1 cellular context compared by ENCODE assay signal in the genomic region with DNA sequence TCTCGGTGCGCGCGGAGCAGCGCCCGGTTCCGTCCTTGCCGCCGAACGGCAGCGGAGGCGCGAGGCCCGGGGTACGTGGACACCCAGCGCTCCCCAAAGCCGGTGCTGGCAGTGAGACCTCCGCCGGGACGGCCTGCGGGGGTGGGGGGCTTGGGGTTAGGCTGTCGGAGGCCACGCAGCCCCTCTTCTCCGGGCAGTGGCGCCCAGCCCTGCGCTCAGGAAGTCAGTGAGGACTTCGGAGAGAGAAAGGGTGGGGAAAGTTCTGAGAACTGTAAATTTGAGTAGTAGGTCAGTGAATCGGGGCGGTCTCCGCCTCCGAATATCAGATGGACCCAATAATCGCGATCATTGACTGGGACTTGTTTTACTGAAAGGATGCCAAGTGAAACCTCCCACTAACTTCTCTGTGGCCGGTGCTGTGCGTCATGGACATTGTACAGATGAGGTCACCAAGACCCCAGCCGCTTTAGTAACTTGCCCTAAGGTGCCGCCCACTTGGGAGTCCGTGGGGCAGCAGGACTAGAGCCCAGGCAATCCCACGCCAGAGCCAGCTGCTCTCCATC.
A peak's percentile ranks its signal among the peaks of the same experiment; 100 is the strongest.
TF ChIP-seq lines count a peak whose summit lies in the region.

No MANE protein-coding gene starts in this region.

TF ChIP-seq in HepG2, 621 proteins besides CTCF, POLR2A, EP300 and RAD21 (continued from another document):
- TF ChIP-seq HNRNPUL1 (IDR thresholded peaks at IDR 0.05; ENCODE audit: low read depth, low read length) (no peak), ZNF138 (CRISPR knock-in tag; IDR thresholded peaks at IDR 0.05; ENCODE audit: low read depth) (no peak), GPN1 (CRISPR knock-in tag; IDR thresholded peaks at IDR 0.05; ENCODE audit: borderline replicate concordance) (0 out of 2 replicates have a peak, but pooled peaks have one; percentile 7), NONO (IDR thresholded peaks at IDR 0.05) (no peak), NONO (CRISPR knock-in tag; conservative IDR thresholded peaks at IDR 0.05) (no peak), SP140L (CRISPR knock-in tag; IDR thresholded peaks at IDR 0.05; ENCODE audit: borderline replicate concordance) (no peak), ZNF431 (CRISPR knock-in tag; IDR thresholded peaks at IDR 0.05; ENCODE audit: borderline replicate concordance, low read depth) (no peak), FLYWCH1 (CRISPR knock-in tag; IDR thresholded peaks at IDR 0.05) (peak; percentile 65; the same call in 1 of the 2 replicates), PAF1 (CRISPR knock-in tag; IDR thresholded peaks at IDR 0.05) (no peak), HOXA5 (CRISPR knock-in tag; IDR thresholded peaks at IDR 0.05) (0 out of 2 replicates have a peak, but pooled peaks have one; percentile 2)
- TF ChIP-seq, protein P1, sequence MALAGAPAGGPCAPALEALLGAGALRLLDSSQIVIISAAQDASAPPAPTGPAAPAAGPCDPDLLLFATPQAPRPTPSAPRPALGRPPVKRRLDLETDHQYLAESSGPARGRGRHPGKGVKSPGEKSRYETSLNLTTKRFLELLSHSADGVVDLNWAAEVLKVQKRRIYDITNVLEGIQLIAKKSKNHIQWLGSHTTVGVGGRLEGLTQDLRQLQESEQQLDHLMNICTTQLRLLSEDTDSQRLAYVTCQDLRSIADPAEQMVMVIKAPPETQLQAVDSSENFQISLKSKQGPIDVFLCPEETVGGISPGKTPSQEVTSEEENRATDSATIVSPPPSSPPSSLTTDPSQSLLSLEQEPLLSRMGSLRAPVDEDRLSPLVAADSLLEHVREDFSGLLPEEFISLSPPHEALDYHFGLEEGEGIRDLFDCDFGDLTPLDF (CRISPR knock-in tag; IDR thresholded peaks at IDR 0.05): no peak
- TF ChIP-seq, protein P2, sequence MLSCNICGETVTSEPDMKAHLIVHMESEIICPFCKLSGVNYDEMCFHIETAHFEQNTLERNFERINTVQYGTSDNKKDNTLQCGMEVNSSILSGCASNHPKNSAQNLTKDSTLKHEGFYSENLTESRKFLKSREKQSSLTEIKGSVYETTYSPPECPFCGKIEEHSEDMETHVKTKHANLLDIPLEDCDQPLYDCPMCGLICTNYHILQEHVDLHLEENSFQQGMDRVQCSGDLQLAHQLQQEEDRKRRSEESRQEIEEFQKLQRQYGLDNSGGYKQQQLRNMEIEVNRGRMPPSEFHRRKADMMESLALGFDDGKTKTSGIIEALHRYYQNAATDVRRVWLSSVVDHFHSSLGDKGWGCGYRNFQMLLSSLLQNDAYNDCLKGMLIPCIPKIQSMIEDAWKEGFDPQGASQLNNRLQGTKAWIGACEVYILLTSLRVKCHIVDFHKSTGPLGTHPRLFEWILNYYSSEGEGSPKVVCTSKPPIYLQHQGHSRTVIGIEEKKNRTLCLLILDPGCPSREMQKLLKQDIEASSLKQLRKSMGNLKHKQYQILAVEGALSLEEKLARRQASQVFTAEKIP (CRISPR knock-in tag; IDR thresholded peaks at IDR 0.05; ENCODE audit: borderline replicate concordance): no peak
- TF ChIP-seq, protein P3, sequence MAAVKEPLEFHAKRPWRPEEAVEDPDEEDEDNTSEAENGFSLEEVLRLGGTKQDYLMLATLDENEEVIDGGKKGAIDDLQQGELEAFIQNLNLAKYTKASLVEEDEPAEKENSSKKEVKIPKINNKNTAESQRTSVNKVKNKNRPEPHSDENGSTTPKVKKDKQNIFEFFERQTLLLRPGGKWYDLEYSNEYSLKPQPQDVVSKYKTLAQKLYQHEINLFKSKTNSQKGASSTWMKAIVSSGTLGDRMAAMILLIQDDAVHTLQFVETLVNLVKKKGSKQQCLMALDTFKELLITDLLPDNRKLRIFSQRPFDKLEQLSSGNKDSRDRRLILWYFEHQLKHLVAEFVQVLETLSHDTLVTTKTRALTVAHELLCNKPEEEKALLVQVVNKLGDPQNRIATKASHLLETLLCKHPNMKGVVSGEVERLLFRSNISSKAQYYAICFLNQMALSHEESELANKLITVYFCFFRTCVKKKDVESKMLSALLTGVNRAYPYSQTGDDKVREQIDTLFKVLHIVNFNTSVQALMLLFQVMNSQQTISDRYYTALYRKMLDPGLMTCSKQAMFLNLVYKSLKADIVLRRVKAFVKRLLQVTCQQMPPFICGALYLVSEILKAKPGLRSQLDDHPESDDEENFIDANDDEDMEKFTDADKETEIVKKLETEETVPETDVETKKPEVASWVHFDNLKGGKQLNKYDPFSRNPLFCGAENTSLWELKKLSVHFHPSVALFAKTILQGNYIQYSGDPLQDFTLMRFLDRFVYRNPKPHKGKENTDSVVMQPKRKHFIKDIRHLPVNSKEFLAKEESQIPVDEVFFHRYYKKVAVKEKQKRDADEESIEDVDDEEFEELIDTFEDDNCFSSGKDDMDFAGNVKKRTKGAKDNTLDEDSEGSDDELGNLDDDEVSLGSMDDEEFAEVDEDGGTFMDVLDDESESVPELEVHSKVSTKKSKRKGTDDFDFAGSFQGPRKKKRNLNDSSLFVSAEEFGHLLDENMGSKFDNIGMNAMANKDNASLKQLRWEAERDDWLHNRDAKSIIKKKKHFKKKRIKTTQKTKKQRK (IDR thresholded peaks at IDR 0.05; ENCODE audit: low read length): no peak
- TF ChIP-seq, protein P4, sequence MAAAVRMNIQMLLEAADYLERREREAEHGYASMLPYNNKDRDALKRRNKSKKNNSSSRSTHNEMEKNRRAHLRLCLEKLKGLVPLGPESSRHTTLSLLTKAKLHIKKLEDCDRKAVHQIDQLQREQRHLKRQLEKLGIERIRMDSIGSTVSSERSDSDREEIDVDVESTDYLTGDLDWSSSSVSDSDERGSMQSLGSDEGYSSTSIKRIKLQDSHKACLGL (CRISPR knock-in tag; IDR thresholded peaks at IDR 0.05): no peak; the same call in 1 of the 2 replicates
